ENCODE assay signal across 26 cellular contexts in the genomic region with DNA sequence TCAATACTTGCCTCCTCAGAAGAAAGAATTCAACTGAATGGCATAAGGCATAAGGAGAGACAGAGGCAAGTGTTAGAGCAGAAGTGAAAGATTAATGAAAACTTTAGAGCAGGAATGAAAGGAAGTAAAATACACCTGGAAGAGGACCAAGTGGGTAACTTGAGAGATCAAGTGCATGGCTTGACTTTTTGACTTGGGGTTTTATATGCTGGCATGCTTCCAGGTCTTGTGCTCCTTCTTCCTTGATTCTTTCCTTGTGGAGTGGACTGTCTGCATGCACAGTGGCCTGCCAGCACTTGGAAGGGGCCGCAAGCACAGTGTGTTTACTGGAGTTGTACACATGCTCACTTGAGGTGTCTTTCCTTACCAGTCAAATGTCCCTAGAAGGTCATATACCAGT.
"Had no signal": no experiment of that assay in that cellular context is flagged by ENCODE, and none has a peak within 500 bp of the region (broad histone marks: within the 10 kb centered on the region; RNA-seq: fewer than 3 reads in every experiment).

No MANE protein-coding gene starts in this region.

- H3K27ac ChIP-seq: breast epithelium, foreskin keratinocyte, heart right ventricle, lower lobe of right lung, neural progenitor cell, parathyroid adenoma, testis, transverse colon, uterus had no signal

- H3K27me3 ChIP-seq: breast epithelium, foreskin keratinocyte, heart right ventricle, neural progenitor cell, testis, transverse colon, uterus had no signal

- H3K4me1 ChIP-seq: breast epithelium, foreskin keratinocyte, heart right ventricle, lower lobe of right lung, neural progenitor cell, parathyroid adenoma, testis, transverse colon, uterus had no signal

- H3K9me3 ChIP-seq: lower lobe of right lung, testis, transverse colon, uterus had no signal

- H3K4me3 ChIP-seq: breast epithelium, heart right ventricle, lower lobe of right lung, neural progenitor cell, testis, transverse colon, uterus had no signal

- H2AFZ ChIP-seq: neural progenitor cell, parathyroid adenoma had no signal

- ATAC-seq: activated CD4-positive, alpha-beta T cell treated with anti-CD3 and anti-CD28 coated beads for 36 hours; activated naive CD4-positive, alpha-beta T cell treated with anti-CD3 and anti-CD28 coated beads, Interleukin-2, amount 50 U/mL, for 72 hours; activated T-cell treated with anti-CD3 and anti-CD28 coated beads, Interleukin-2, amount 50 U/mL, for 72 hours; esophagus mucosa; foreskin keratinocyte; heart right ventricle; left lobe of liver; lower lobe of right lung; natural killer cell; right cardiac atrium; stimulated activated naive CD8-positive, alpha-beta T cell treated with anti-CD3 and anti-CD28 coated beads, Interleukin-15, Interleukin-2, amounts not matched to agents 100 U/mL and 50 U/mL, for 24 hours had no signal

- H3K9ac ChIP-seq: neural progenitor cell, parathyroid adenoma had no signal

- DNase-seq: activated CD4-positive, alpha-beta T cell treated with anti-CD3 and anti-CD28 coated beads for 36 hours; activated CD4-positive, alpha-beta T cell treated with anti-CD3 and anti-CD28 coated beads, Interleukin-2, amount 50 U/mL, for 4 hours; activated CD4-positive, CD25-positive, alpha-beta regulatory T cell; activated naive CD4-positive, alpha-beta T cell; activated T-cell treated with anti-CD3 and anti-CD28 coated beads for 4 hours; activated T-cell treated with anti-CD3 and anti-CD28 coated beads, Interleukin-2, amount 50 U/mL, for 72 hours; central memory CD4-positive, alpha-beta T cell; foreskin keratinocyte; heart right ventricle; lower lobe of right lung; mesendoderm; natural killer cell; occipital lobe; right cardiac atrium; stimulated activated CD4-positive, alpha-beta T cell treated with anti-CD3 and anti-CD28 coated beads, Interleukin-2, amount 100 ng/mL, for 48 hours; stimulated activated naive CD8-positive, alpha-beta T cell treated with anti-CD3 and anti-CD28 coated beads, Interleukin-15, Interleukin-2, amounts not matched to agents 100 U/mL and 50 U/mL, for 24 hours; testis; transverse colon; uterus had no signal

- H3K36me3 ChIP-seq: breast epithelium, heart right ventricle, lower lobe of right lung, neural progenitor cell, transverse colon, uterus had no signal

- H3K4me2 ChIP-seq: neural progenitor cell had no signal

- FAIRE-seq: endothelial cell of umbilical vein had no signal

- H3K79me2 ChIP-seq: parathyroid adenoma had no signal
